In genomic region chr1:36710901-36711300, GRCh38 we compare ENCODE assay signal across 1 cellular context.
TF ChIP-seq lines count a peak whose summit lies in the region.

No MANE protein-coding gene starts in this region.

TF ChIP-seq in GM23338, 12 proteins besides CTCF, POLR2A, EP300 and RAD21 (continued from another document):
- TF ChIP-seq ZNF114 (CRISPR knock-in tag; IDR thresholded peaks at IDR 0.05) (no peak), ZNF331 (CRISPR knock-in tag; IDR thresholded peaks at IDR 0.05; ENCODE audit: low read depth) (no peak), EZH2phosphoT487 (IDR thresholded peaks at IDR 0.05; ENCODE audit: unreplicated experiment) (no peak), JUNB (IDR thresholded peaks at IDR 0.05; ENCODE audit: unreplicated experiment) (no peak), ETS1 (IDR thresholded peaks at IDR 0.05) (no peak), EZH2 (IDR thresholded peaks at IDR 0.05; ENCODE audit: low read depth, unreplicated experiment) (no peak)
- TF ChIP-seq, protein P1, sequence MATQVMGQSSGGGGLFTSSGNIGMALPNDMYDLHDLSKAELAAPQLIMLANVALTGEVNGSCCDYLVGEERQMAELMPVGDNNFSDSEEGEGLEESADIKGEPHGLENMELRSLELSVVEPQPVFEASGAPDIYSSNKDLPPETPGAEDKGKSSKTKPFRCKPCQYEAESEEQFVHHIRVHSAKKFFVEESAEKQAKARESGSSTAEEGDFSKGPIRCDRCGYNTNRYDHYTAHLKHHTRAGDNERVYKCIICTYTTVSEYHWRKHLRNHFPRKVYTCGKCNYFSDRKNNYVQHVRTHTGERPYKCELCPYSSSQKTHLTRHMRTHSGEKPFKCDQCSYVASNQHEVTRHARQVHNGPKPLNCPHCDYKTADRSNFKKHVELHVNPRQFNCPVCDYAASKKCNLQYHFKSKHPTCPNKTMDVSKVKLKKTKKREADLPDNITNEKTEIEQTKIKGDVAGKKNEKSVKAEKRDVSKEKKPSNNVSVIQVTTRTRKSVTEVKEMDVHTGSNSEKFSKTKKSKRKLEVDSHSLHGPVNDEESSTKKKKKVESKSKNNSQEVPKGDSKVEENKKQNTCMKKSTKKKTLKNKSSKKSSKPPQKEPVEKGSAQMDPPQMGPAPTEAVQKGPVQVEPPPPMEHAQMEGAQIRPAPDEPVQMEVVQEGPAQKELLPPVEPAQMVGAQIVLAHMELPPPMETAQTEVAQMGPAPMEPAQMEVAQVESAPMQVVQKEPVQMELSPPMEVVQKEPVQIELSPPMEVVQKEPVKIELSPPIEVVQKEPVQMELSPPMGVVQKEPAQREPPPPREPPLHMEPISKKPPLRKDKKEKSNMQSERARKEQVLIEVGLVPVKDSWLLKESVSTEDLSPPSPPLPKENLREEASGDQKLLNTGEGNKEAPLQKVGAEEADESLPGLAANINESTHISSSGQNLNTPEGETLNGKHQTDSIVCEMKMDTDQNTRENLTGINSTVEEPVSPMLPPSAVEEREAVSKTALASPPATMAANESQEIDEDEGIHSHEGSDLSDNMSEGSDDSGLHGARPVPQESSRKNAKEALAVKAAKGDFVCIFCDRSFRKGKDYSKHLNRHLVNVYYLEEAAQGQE (IDR thresholded peaks at IDR 0.05; ENCODE audit: unreplicated experiment): no peak
